ENCODE assay signal across 1 cellular context in the genomic region with DNA sequence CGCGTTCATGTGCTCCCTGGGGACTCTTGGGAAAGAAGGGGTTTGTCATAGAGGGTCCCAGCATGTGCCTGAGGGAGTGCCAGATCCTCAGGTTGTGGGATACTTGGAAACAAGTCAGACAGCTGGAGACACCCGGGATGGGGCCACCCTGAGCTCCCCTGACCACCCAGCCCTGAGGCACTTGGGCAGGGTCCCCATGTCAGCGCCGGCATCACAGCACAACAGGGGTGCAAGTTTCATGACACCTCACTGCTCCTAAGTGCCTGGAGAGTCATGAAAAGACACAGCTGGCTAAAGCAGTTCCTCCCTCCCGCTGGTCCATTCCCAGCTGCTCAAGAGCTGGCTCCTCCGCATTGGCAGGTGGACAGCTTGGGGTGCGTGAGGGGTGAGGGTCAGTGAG.
TF ChIP-seq lines count a peak whose summit lies in the region.

No MANE protein-coding gene starts in this region.

TF ChIP-seq in H1, 55 proteins besides CTCF, POLR2A, EP300 and RAD21 (continued from another document):
- TF ChIP-seq, protein P1, sequence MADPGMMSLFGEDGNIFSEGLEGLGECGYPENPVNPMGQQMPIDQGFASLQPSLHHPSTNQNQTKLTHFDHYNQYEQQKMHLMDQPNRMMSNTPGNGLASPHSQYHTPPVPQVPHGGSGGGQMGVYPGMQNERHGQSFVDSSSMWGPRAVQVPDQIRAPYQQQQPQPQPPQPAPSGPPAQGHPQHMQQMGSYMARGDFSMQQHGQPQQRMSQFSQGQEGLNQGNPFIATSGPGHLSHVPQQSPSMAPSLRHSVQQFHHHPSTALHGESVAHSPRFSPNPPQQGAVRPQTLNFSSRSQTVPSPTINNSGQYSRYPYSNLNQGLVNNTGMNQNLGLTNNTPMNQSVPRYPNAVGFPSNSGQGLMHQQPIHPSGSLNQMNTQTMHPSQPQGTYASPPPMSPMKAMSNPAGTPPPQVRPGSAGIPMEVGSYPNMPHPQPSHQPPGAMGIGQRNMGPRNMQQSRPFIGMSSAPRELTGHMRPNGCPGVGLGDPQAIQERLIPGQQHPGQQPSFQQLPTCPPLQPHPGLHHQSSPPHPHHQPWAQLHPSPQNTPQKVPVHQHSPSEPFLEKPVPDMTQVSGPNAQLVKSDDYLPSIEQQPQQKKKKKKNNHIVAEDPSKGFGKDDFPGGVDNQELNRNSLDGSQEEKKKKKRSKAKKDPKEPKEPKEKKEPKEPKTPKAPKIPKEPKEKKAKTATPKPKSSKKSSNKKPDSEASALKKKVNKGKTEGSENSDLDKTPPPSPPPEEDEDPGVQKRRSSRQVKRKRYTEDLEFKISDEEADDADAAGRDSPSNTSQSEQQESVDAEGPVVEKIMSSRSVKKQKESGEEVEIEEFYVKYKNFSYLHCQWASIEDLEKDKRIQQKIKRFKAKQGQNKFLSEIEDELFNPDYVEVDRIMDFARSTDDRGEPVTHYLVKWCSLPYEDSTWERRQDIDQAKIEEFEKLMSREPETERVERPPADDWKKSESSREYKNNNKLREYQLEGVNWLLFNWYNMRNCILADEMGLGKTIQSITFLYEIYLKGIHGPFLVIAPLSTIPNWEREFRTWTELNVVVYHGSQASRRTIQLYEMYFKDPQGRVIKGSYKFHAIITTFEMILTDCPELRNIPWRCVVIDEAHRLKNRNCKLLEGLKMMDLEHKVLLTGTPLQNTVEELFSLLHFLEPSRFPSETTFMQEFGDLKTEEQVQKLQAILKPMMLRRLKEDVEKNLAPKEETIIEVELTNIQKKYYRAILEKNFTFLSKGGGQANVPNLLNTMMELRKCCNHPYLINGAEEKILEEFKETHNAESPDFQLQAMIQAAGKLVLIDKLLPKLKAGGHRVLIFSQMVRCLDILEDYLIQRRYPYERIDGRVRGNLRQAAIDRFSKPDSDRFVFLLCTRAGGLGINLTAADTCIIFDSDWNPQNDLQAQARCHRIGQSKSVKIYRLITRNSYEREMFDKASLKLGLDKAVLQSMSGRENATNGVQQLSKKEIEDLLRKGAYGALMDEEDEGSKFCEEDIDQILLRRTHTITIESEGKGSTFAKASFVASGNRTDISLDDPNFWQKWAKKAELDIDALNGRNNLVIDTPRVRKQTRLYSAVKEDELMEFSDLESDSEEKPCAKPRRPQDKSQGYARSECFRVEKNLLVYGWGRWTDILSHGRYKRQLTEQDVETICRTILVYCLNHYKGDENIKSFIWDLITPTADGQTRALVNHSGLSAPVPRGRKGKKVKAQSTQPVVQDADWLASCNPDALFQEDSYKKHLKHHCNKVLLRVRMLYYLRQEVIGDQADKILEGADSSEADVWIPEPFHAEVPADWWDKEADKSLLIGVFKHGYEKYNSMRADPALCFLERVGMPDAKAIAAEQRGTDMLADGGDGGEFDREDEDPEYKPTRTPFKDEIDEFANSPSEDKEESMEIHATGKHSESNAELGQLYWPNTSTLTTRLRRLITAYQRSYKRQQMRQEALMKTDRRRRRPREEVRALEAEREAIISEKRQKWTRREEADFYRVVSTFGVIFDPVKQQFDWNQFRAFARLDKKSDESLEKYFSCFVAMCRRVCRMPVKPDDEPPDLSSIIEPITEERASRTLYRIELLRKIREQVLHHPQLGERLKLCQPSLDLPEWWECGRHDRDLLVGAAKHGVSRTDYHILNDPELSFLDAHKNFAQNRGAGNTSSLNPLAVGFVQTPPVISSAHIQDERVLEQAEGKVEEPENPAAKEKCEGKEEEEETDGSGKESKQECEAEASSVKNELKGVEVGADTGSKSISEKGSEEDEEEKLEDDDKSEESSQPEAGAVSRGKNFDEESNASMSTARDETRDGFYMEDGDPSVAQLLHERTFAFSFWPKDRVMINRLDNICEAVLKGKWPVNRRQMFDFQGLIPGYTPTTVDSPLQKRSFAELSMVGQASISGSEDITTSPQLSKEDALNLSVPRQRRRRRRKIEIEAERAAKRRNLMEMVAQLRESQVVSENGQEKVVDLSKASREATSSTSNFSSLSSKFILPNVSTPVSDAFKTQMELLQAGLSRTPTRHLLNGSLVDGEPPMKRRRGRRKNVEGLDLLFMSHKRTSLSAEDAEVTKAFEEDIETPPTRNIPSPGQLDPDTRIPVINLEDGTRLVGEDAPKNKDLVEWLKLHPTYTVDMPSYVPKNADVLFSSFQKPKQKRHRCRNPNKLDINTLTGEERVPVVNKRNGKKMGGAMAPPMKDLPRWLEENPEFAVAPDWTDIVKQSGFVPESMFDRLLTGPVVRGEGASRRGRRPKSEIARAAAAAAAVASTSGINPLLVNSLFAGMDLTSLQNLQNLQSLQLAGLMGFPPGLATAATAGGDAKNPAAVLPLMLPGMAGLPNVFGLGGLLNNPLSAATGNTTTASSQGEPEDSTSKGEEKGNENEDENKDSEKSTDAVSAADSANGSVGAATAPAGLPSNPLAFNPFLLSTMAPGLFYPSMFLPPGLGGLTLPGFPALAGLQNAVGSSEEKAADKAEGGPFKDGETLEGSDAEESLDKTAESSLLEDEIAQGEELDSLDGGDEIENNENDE (IDR thresholded peaks at IDR 0.05; ENCODE audit: insufficient replicate concordance, low read length) = no peak
- TF ChIP-seq CBX5 (IDR thresholded peaks at IDR 0.05; ENCODE audit: low read depth, low read length) (no peak), HDAC6 (IDR thresholded peaks at IDR 0.05; ENCODE audit: low read depth, low read length) (no peak), RFX5 (IDR thresholded peaks at IDR 0.05; ENCODE audit: borderline replicate concordance, low read depth, low read length) (no peak), GTF2F1 (IDR thresholded peaks at IDR 0.05; ENCODE audit: borderline replicate concordance, low read depth, low read length) (no peak), SUZ12 (IDR thresholded peaks at IDR 0.05; ENCODE audit: low read length) (no peak), TAF1 (IDR thresholded peaks at IDR 0.05; ENCODE audit: low read depth, low read length) (no peak), SIX5 (IDR thresholded peaks at IDR 0.05; ENCODE audit: low read depth, low read length) (no peak), ZNF274 (IDR thresholded peaks at IDR 0.05; ENCODE audit: borderline replicate concordance, extremely low read depth, low read length) (no peak), KDM1A (IDR thresholded peaks at IDR 0.05; ENCODE audit: borderline replicate concordance, low read length) (no peak), RXRA (IDR thresholded peaks at IDR 0.05; ENCODE audit: insufficient read depth, low read depth, low read length) (no peak)
- TF ChIP-seq, protein P2, sequence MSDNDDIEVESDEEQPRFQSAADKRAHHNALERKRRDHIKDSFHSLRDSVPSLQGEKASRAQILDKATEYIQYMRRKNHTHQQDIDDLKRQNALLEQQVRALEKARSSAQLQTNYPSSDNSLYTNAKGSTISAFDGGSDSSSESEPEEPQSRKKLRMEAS (IDR thresholded peaks at IDR 0.05) = no peak
